ENCODE assay signal across 13 cellular contexts in genomic region chr15:67322481-67322880, GRCh38.
"Had no signal": no experiment of that assay in that cellular context is flagged by ENCODE, and none has a peak within 500 bp of the region (broad histone marks: within the 10 kb centered on the region; RNA-seq: fewer than 3 reads in every experiment).

No MANE protein-coding gene starts in this region.

- H3K9ac ChIP-seq: neural progenitor cell had no signal

- H3K36me3 ChIP-seq: esophagus muscularis mucosa, neural progenitor cell, thyroid gland, vagina had no signal

- H2AFZ ChIP-seq: neural progenitor cell had no signal

- H3K9me3 ChIP-seq: thyroid gland, vagina had no signal

- DNase-seq: activated B cell treated with CpG ODN at 0.5 μM for 24 hours; activated CD4-positive, alpha-beta T cell treated with anti-CD3 and anti-CD28 coated beads, Interleukin-2, amount 10 ng/mL, durations not matched to agents 24 days and 14 days; activated naive CD4-positive, alpha-beta T cell treated with anti-CD3 and anti-CD28 coated beads, Interleukin-2, amount 10 ng/mL, durations not matched to agents 7 days and 5 days; amniotic stem cell; dorsolateral prefrontal cortex; hippocampal formation; T-helper 17 cell; thyroid gland had no signal

- H3K4me3 ChIP-seq: dorsolateral prefrontal cortex, esophagus muscularis mucosa, neural progenitor cell, smooth muscle cell, thyroid gland, vagina had no signal

- H3K4me1 ChIP-seq: esophagus muscularis mucosa, thyroid gland, vagina had no signal

- ATAC-seq: activated T-helper 17 cell treated with anti-CD3 and anti-CD28 coated beads, Interleukin-2, amount 50 U/mL, for 72 hours; T-helper 17 cell had no signal

- H3K27me3 ChIP-seq: dorsolateral prefrontal cortex, esophagus muscularis mucosa, neural progenitor cell, thyroid gland, vagina had no signal

- H3K27ac ChIP-seq: dorsolateral prefrontal cortex, esophagus muscularis mucosa, neural progenitor cell, thyroid gland, vagina had no signal

- H3K4me2 ChIP-seq: neural progenitor cell, smooth muscle cell had no signal
